ENCODE assay signal across 21 cellular contexts in the genomic region with DNA sequence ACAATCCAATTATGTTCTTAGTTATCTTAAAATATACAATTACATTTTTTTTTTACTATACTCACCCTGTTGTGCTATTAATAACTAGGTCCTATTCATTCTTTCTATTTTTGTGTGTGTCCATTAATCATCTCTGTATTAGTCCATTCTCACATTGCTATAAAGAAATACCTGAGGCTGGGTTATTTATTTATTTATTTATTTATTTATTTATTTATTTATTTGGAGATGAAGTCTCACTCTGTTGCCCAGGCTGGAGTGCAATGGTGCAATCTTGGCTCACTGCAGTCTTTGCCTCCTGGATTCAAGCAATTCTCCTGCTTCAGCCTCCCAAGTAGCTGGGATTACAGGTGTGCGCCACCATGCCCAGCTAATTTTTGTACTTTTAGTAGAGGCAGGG. TPM values are rescaled to one million over a fixed set of nuclear protein-coding genes. Genes with fewer than 3 reads are reported as not detected.
"Had no signal": no experiment of that assay in that cellular context is flagged by ENCODE, and none has a peak within 500 bp of the region (broad histone marks: within the 10 kb centered on the region; RNA-seq: fewer than 3 reads in every experiment).

No MANE protein-coding gene starts in this region.

RNA-seq across cellular contexts. Expression of a gene that starts 25.6 kb away (rescaled TPM):
- total RNA-seq: activated naive CD4-positive, alpha-beta T cell treated with anti-CD3 and anti-CD28 coated beads for 36 hours; activated naive CD4-positive, alpha-beta T cell treated with anti-CD3 and anti-CD28 coated beads, Interleukin-2, amount 50 U/mL, for 72 hours; activated naive CD8-positive, alpha-beta T cell treated with anti-CD3 and anti-CD28 coated beads for 36 hours; activated naive CD8-positive, alpha-beta T cell treated with anti-CD3 and anti-CD28 coated beads, Interleukin-2, amount 10 ng/mL, durations not matched to agents 7 days and 5 days; activated T-cell treated with anti-CD3 and anti-CD28 coated beads, Interleukin-2, amount 50 U/mL, for 4 hours; activated T-cell treated with anti-CD3 and anti-CD28 coated beads, Interleukin-2, amount 50 U/mL, for 72 hours; activated T-helper 1 cell treated with anti-CD3 and anti-CD28 coated beads, Interleukin-12 subunit alpha, Interleukin-12 subunit beta, Interleukin-2, Interleukin-4 antibody, amounts not matched to agents 30 ng/mL and 10 ng/mL and 1 ng/mL, durations not matched to agents 14 hours and 24 hours and 36 hours; activated T-helper 17 cell treated with anti-CD3 and anti-CD28 coated beads, Interleukin-2, amount 50 U/mL, for 72 hours; activated T-helper 2 cell treated with anti-CD3 and anti-CD28 coated beads, Interferon-gamma antibody, Interleukin-2, Interleukin-4, amounts not matched to agents 10 μg/mL and 5 μg/mL and 100 μg/mL, durations not matched to agents 14 hours and 24 hours and 36 hours; adrenal gland; aorta; ascending aorta; astrocyte; body of pancreas; breast epithelium; bronchial epithelial cell; cardiac muscle cell; cardiac septum; chondrocyte had no signal
- polyA plus RNA-seq: adipose tissue, adrenal gland, aorta, cardiac muscle cell had no signal

RNA-seq across cellular contexts. Expression of a gene that starts 30.9 kb away (rescaled TPM):
- total RNA-seq: activated naive CD4-positive, alpha-beta T cell treated with anti-CD3 and anti-CD28 coated beads for 36 hours; activated naive CD4-positive, alpha-beta T cell treated with anti-CD3 and anti-CD28 coated beads, Interleukin-2, amount 50 U/mL, for 72 hours; activated naive CD8-positive, alpha-beta T cell treated with anti-CD3 and anti-CD28 coated beads for 36 hours; activated naive CD8-positive, alpha-beta T cell treated with anti-CD3 and anti-CD28 coated beads, Interleukin-2, amount 10 ng/mL, durations not matched to agents 7 days and 5 days; activated T-cell treated with anti-CD3 and anti-CD28 coated beads, Interleukin-2, amount 50 U/mL, for 4 hours; activated T-cell treated with anti-CD3 and anti-CD28 coated beads, Interleukin-2, amount 50 U/mL, for 72 hours; activated T-helper 1 cell treated with anti-CD3 and anti-CD28 coated beads, Interleukin-12 subunit alpha, Interleukin-12 subunit beta, Interleukin-2, Interleukin-4 antibody, amounts not matched to agents 30 ng/mL and 10 ng/mL and 1 ng/mL, durations not matched to agents 14 hours and 24 hours and 36 hours; activated T-helper 17 cell treated with anti-CD3 and anti-CD28 coated beads, Interleukin-2, amount 50 U/mL, for 72 hours; activated T-helper 2 cell treated with anti-CD3 and anti-CD28 coated beads, Interferon-gamma antibody, Interleukin-2, Interleukin-4, amounts not matched to agents 10 μg/mL and 5 μg/mL and 100 μg/mL, durations not matched to agents 14 hours and 24 hours and 36 hours; adrenal gland; aorta; ascending aorta; astrocyte; body of pancreas; breast epithelium; bronchial epithelial cell; cardiac muscle cell; cardiac septum; cerebellum; chondrocyte had no signal
- polyA plus RNA-seq: adipose tissue, adrenal gland, aorta, cardiac muscle cell had no signal

RNA-seq across cellular contexts. Expression of a gene that starts 47.3 kb away (rescaled TPM):
- total RNA-seq: activated naive CD4-positive, alpha-beta T cell treated with anti-CD3 and anti-CD28 coated beads for 36 hours; activated naive CD4-positive, alpha-beta T cell treated with anti-CD3 and anti-CD28 coated beads, Interleukin-2, amount 50 U/mL, for 72 hours; activated naive CD8-positive, alpha-beta T cell treated with anti-CD3 and anti-CD28 coated beads for 36 hours; activated naive CD8-positive, alpha-beta T cell treated with anti-CD3 and anti-CD28 coated beads, Interleukin-2, amount 10 ng/mL, durations not matched to agents 7 days and 5 days; activated T-cell treated with anti-CD3 and anti-CD28 coated beads, Interleukin-2, amount 50 U/mL, for 4 hours; activated T-cell treated with anti-CD3 and anti-CD28 coated beads, Interleukin-2, amount 50 U/mL, for 72 hours; activated T-helper 1 cell treated with anti-CD3 and anti-CD28 coated beads, Interleukin-12 subunit alpha, Interleukin-12 subunit beta, Interleukin-2, Interleukin-4 antibody, amounts not matched to agents 30 ng/mL and 10 ng/mL and 1 ng/mL, durations not matched to agents 14 hours and 24 hours and 36 hours; activated T-helper 17 cell treated with anti-CD3 and anti-CD28 coated beads, Interleukin-2, amount 50 U/mL, for 72 hours; activated T-helper 2 cell treated with anti-CD3 and anti-CD28 coated beads, Interferon-gamma antibody, Interleukin-2, Interleukin-4, amounts not matched to agents 10 μg/mL and 5 μg/mL and 100 μg/mL, durations not matched to agents 14 hours and 24 hours and 36 hours; adrenal gland; aorta; ascending aorta; astrocyte; body of pancreas; breast epithelium; bronchial epithelial cell; cardiac muscle cell; cardiac septum; cerebellum; chondrocyte had no signal
- polyA plus RNA-seq: adipose tissue, adrenal gland, aorta, cardiac muscle cell had no signal
